13 cellular contexts compared by ENCODE assay signal in genomic region chr3:57826286-57826951, GRCh38.
DNase-seq lines count a peak whose midpoint lies in the region; ATAC-seq and TF ChIP-seq lines count a peak whose summit lies in the region.
"Had no signal": no experiment of that assay in that cellular context is flagged by ENCODE, and none has a peak within 500 bp of the region (broad histone marks: within the 10 kb centered on the region; RNA-seq: fewer than 3 reads in every experiment).

No MANE protein-coding gene starts in this region.

- H3F3A ChIP-seq in smooth muscle cell (ENCODE audit: low read depth), result no peaks in the 10 kb centered on the region

- no peak for DNase-seq in Right ventricle myocardium inferior (ENCODE audit: missing footprints)
- DNase-seq in right cardiac atrium, result no peak
- no peak for DNase-seq in OCI-LY7 (ENCODE audit: low spot score)
- DNase-seq in fibroblast of pulmonary artery (ENCODE audit: low read depth), result peak; percentile 26
- no peak for DNase-seq in smooth muscle cell (lab: John Stamatoyannopoulos, UW; ENCODE audit: unreplicated experiment)
- DNase-seq in head of caudate nucleus, result no peak
- DNase-seq in GM19238 (ENCODE audit: insufficient read length, low spot score), result no peak
- DNase-seq: anterior cingulate cortex, esophagus squamous epithelium, NCI-H446 treated with DMSO at 0.1 percent for 48 hours had no signal

- no peaks in the 10 kb centered on the region for H3K9me2 ChIP-seq in OCI-LY7 (ENCODE audit: insufficient read depth, low read length)

- peak overlapping the region; percentile 3 for H3K9ac ChIP-seq in smooth muscle cell (ENCODE audit: low read depth)

- 0 out of 2 replicates have a peak, but pooled peaks cover under 1% of the 10 kb centered on the region for H3K36me3 ChIP-seq in OCI-LY7 (ENCODE audit: insufficient read depth, low read length)
- H3K36me3 ChIP-seq in smooth muscle cell (ENCODE audit: low read depth), result no peaks in the 10 kb centered on the region

- H3K4me2 ChIP-seq in OCI-LY7 (ENCODE audit: low read length), result no peak overlapping the region
- H3K4me2 ChIP-seq in smooth muscle cell, result no peak overlapping the region

- no peaks in the 10 kb centered on the region for H3K9me3 ChIP-seq in right cardiac atrium (ENCODE audit: control insufficient read depth, low read length)
- no peaks in the 10 kb centered on the region for H3K9me3 ChIP-seq in OCI-LY7 (ENCODE audit: low read length)
- H3K9me3 ChIP-seq in smooth muscle cell (replicated peaks; ENCODE audit: low read depth), result no peaks in the 10 kb centered on the region
- H3K9me3 ChIP-seq: esophagus squamous epithelium had no signal

- H3K4me1 ChIP-seq in right cardiac atrium (ENCODE audit: control insufficient read depth, insufficient read depth, low read length) (peaks cover 2% of the 10 kb centered on the region), OCI-LY7 (ENCODE audit: insufficient read depth, low read length, poor library complexity, severe bottlenecking) (peaks cover 15% of the 10 kb centered on the region), smooth muscle cell (ENCODE audit: low read depth) (peaks cover 8% of the 10 kb centered on the region)

- peak; percentile 68 for TF ChIP-seq CTCF in OCI-LY7 (conservative IDR thresholded peaks at IDR 0.05; ENCODE audit: low read length)
- peak; percentile 26 for TF ChIP-seq CTCF in fibroblast of pulmonary artery (IDR thresholded peaks at IDR 0.05; ENCODE audit: low read length, missing control alignments)
- no peak for TF ChIP-seq CTCF in smooth muscle cell (IDR thresholded peaks at IDR 0.05; ENCODE audit: borderline replicate concordance, insufficient read depth, poor library complexity, severe bottlenecking)

- H3K27ac ChIP-seq in right cardiac atrium (ENCODE audit: low read length) (no peak overlapping the region), OCI-LY7 (ENCODE audit: low read depth, low read length, poor library complexity, severe bottlenecking) (no peak overlapping the region), smooth muscle cell (ENCODE audit: low read depth) (peak overlapping the region; percentile 48)
- H3K27ac ChIP-seq: esophagus squamous epithelium had no signal

- intact Hi-C loops in Right ventricle myocardium inferior (cut with DNase I) (loop anchor here (10.0 kb wide), 1 partner anchor 182 kb away; no protein-coding TSS in a partner anchor), right cardiac atrium (cut with DNase I) (loop anchor here in 1 of 4 donors (10.0 kb wide), 1 partner anchor 182 kb away; no protein-coding TSS in a partner anchor), OCI-LY7 (cut with micrococcal nuclease; ENCODE audit: unreplicated experiment) (loop anchor here (5.0 kb wide), 2 partner anchors 179 to 429 kb away; no protein-coding TSS in a partner anchor), head of caudate nucleus (cut with DNase I) (no loop called here)

- ATAC-seq in Right ventricle myocardium inferior (peak; percentile 37), right cardiac atrium (no peak), HG03025 (IDR thresholded peaks at IDR 0.05; ENCODE audit: low FRiP score, unreplicated experiment) (no peak)

- H3K79me2 ChIP-seq in OCI-LY7 (ENCODE audit: insufficient read depth, low read depth, low read length), result peaks cover 19% of the 10 kb centered on the region; the same call in 1 of the 2 replicates
- peaks cover 42% of the 10 kb centered on the region for H3K79me2 ChIP-seq in smooth muscle cell (ENCODE audit: low read depth)

- no peak overlapping the region for H3K4me3 ChIP-seq in right cardiac atrium (ENCODE audit: low read length)
- no peak overlapping the region for H3K4me3 ChIP-seq in OCI-LY7 (ENCODE audit: low read depth, low read length, poor library complexity, severe bottlenecking)
- H3K4me3 ChIP-seq in fibroblast of pulmonary artery (replicated peaks; ENCODE audit: low read depth, low read length), result no peak overlapping the region
- no peak overlapping the region for H3K4me3 ChIP-seq in smooth muscle cell
- H3K4me3 ChIP-seq: esophagus squamous epithelium, lung, skin epidermis had no signal

- 88% methylated on average over 1 of the region's 1 CpG for WGBS in right cardiac atrium
- 96% methylated on average over 1 of the region's 1 CpG for whole genome bisulfite sequencing in smooth muscle cell (ENCODE audit: low lambda C conversion rate)

- no TSS peak for BruUV-seq in OCI-LY7 (replicated peaks; lab: Mats Ljungman, UMichigan)

- no peaks in the 10 kb centered on the region for H3K27me3 ChIP-seq in right cardiac atrium (ENCODE audit: control insufficient read depth, insufficient read depth)
- no peaks in the 10 kb centered on the region for H3K27me3 ChIP-seq in smooth muscle cell (ENCODE audit: low read depth)
- H3K27me3 ChIP-seq: esophagus squamous epithelium had no signal

- no peak overlapping the region for H2AFZ ChIP-seq in OCI-LY7 (ENCODE audit: low read length)
- no peak overlapping the region for H2AFZ ChIP-seq in smooth muscle cell (ENCODE audit: low read depth)

- H4K20me1 ChIP-seq in OCI-LY7 (ENCODE audit: insufficient read depth, low read length) (0 out of 2 replicates have a peak, but pooled peaks cover 15% of the 10 kb centered on the region), smooth muscle cell (ENCODE audit: low read depth) (peaks cover 88% of the 10 kb centered on the region)

- POLR2A ChIA-PET in OCI-LY7 (lab: Charles Lee), result interaction anchor here (0.5 to 1.6 kb wide), 6 partner anchors 9 to 603 kb away, joined by 3 to 6 read pairs (median 3); no protein-coding TSS in a partner anchor

- CTCF ChIA-PET in OCI-LY7 (lab: Charles Lee; ENCODE audit: unreplicated experiment), result no interaction called here
